Comparison of ENCODE assay signal across 8 cellular contexts in the genomic region with DNA sequence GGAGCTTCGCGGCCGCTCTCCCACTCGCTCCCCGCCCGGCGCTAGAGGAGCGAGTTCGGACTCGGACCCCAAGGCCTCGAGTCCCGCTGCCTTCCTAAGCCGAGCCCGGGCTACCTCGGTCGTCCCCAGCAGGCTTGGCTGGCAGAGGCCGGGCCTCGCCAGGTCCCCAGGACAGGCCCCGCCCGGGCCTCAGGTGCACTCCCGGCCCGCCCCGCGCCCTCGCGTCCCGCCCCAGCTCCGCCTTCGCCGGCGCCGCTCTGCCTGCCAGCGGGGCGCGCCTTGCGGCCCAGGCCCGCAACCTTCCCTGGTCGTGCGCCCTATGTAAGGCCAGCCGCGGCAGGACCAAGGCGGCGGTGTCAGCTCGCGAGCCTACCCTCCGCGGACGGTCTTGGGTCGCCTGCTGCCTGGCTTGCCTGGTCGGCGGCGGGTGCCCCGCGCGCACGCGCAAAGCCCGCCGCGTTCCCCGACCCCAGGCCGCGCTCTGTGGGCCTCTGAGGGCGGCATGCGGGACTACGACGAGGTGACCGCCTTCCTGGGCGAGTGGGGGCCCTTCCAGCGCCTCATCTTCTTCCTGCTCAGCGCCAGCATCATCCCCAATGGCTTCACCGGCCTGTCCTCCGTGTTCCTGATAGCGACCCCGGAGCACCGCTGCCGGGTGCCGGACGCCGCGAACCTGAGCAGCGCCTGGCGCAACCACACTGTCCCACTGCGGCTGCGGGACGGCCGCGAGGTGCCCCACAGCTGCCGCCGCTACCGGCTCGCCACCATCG. TPM values are rescaled to one million over a fixed set of nuclear protein-coding genes. Genes with fewer than 3 reads are reported as not detected.
DNase-seq lines count a peak whose midpoint lies in the region; ATAC-seq and TF ChIP-seq lines count a peak whose summit lies in the region.

SLC22A5 (plus strand) TSS at position 240 of the 770 bp plus-strand sequence; CDS start at position 503, 263 bp downstream.

- H3K36me3 ChIP-seq in lower lobe of right lung, result no peaks in the 10 kb centered on the region

- H3K4me3 ChIP-seq in dorsolateral prefrontal cortex, result peak within 1 kb of the TSS; percentile 56 to 92 (median 81)
- peak within 1 kb of the TSS; percentile 73 for H3K4me3 ChIP-seq in lower lobe of right lung

- H3K9me3 ChIP-seq in lower lobe of right lung, result no peaks in the 10 kb centered on the region

- H3K4me1 ChIP-seq in lower lobe of right lung, result peaks cover 39% of the 10 kb centered on the region

- DNase-seq in 8988T (peak; percentile 68), NCI-H2171 treated with DMSO at 0.1 percent for 48 hours (lab: John Stamatoyannopoulos, UW) (peak; percentile 58), dorsolateral prefrontal cortex (peak in 5 of 10 donors; percentile 39 to 78 (median 70)), lower lobe of right lung (peak; percentile 88)
- DNase-seq in activated CD4-positive, alpha-beta T cell treated with anti-CD3 and anti-CD28 coated beads, Interleukin-2, amount 50 U/mL, for 1 hour, result peak; percentile 70
- DNase-seq in stimulated activated CD4-positive, alpha-beta T cell treated with anti-CD3 and anti-CD28 coated beads, TNF-alpha, amount 100 ng/mL, for 4 hours (ENCODE audit: low read depth in 3 of 3), result peak; percentile 49 to 69 (median 61)

- H3K27ac ChIP-seq in dorsolateral prefrontal cortex (peak within 1 kb of the TSS in 58 of 59 donors; percentile 13 to 93 (median 80)), lower lobe of right lung (peak within 1 kb of the TSS; percentile 85)

- intact Hi-C loops in dorsolateral prefrontal cortex (cut with DNase I) (loop anchor here in 1 of 2 donors (2.0 kb wide), 1 partner anchor 75 kb away; the partner anchor contains the start of gene SLC22A4), lower lobe of right lung (cut with DNase I) (no loop called here)

- H3K27me3 ChIP-seq in dorsolateral prefrontal cortex (no peaks in the 10 kb centered on the region), lower lobe of right lung (ENCODE audit: low read depth) (no peaks in the 10 kb centered on the region)

- peak; percentile 58 for ATAC-seq in GM18508 (IDR thresholded peaks at IDR 0.05; ENCODE audit: insufficient read depth, unreplicated experiment)
- ATAC-seq in HG02943 (IDR thresholded peaks at IDR 0.05; ENCODE audit: low read depth, unreplicated experiment), result peak; percentile 66
- ATAC-seq in lower lobe of right lung, result peak; percentile 96 to 97

- TF ChIP-seq CTCF in dorsolateral prefrontal cortex (IDR thresholded peaks at IDR 0.05 in 54 of 56, conservative IDR thresholded peaks at IDR 0.05 in 2 of 56; ENCODE audit: low read depth in 1 of 56, partially characterized antibody in 56 of 56) (peak in 9 of 56 donors; percentile 6 to 35 (median 13)), lower lobe of right lung (IDR thresholded peaks at IDR 0.05) (no peak)

RNA-seq across cellular contexts. Expression of gene SLC22A5, which starts in this region (rescaled TPM):
- 10 to 100 TPM in 109 of 120 experiments, 1 to 10 TPM in 11; 8.0 to 25.9 (median 13.9) TPM for total RNA-seq in dorsolateral prefrontal cortex
- total RNA-seq in lower lobe of right lung, result 12.6 TPM
